9 cellular contexts compared by ENCODE assay signal in the genomic region with DNA sequence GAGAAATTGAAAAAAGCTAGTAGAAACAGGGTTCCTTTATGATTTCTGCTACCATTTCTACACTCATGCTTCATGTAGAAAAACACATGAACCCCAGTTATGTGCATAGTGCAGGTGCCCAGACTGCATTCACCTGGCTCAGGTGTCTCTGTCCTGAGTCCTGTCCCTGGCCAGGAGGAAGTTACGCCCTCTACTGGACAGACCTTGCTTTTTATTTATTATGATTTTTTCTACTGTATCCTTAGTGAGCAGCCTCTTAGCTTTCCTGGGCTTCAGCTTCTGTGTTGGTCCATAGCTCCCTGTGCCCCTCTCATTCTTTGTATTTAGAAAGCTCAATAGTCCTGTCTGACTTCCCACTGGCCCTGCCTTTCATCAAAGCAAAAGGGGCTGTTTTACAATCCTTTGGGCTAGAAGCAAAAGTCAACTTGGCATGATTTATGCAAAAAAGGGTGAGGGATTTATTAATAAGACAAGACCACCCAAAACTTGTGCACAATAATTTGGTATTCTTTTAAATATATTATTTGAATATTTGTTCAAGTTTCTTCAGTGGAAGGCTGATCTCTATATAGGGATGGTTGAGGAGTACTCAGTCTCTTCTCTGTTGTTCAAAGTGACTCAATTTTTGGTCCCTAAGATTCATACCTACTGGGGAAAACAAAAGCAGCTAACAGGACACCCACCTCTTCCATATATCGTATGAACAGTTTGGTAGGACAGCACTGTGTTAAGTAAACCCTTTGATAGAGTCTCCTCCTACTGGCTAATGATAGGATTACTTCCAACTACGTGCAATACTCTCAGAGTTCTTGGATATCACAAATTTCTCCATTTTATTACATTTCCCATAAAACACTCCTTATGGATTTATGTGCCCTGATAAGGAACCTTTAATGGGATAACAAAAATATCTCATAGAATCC.
A peak's percentile ranks its signal among the peaks of the same experiment; 100 is the strongest.
DNase-seq lines count a peak whose midpoint lies in the region; ATAC-seq lines count a peak whose summit lies in the region.
"Had no signal": no experiment of that assay in that cellular context is flagged by ENCODE, and none has a peak within 500 bp of the region (broad histone marks: within the 10 kb centered on the region; RNA-seq: fewer than 3 reads in every experiment).

No MANE protein-coding gene starts in this region.

- H3K27me3 Mint-ChIP-seq in effector memory CD8-positive, alpha-beta T cell, result peaks cover 6 to 34% of the 10 kb centered on the region in 2 donors

- peak; percentile 65 for ATAC-seq in GM18868 (IDR thresholded peaks at IDR 0.05; ENCODE audit: unreplicated experiment)
- no peak for ATAC-seq in effector memory CD8-positive, alpha-beta T cell (replicated peaks)
- ATAC-seq in HG03135 (IDR thresholded peaks at IDR 0.05; ENCODE audit: unreplicated experiment), result no peak

- no peak overlapping the region for H3K27ac Mint-ChIP-seq in effector memory CD8-positive, alpha-beta T cell
- H3K27ac Mint-ChIP-seq: naive B cell had no signal

- no peaks in the 10 kb centered on the region for H3K36me3 Mint-ChIP-seq in effector memory CD8-positive, alpha-beta T cell (ENCODE audit: insufficient read depth)
- H3K36me3 Mint-ChIP-seq: naive B cell had no signal

- H3K9me3 Mint-ChIP-seq in effector memory CD8-positive, alpha-beta T cell, result peaks cover 0 to 3% of the 10 kb centered on the region in 2 donors

- peak; percentile 1 for DNase-seq in NCI-H1694 (lab: John Stamatoyannopoulos, UW)
- peak; percentile 56 to 60 for DNase-seq in dermis microvascular lymphatic vessel endothelial cell (ENCODE audit: low read depth in 2 of 2)
- DNase-seq in myocyte (ENCODE audit: low read depth), result peak; percentile 53
- DNase-seq in activated gamma-delta T cell (lab: John Stamatoyannopoulos, UW), result no peak
- no peak for DNase-seq in nucleus accumbens (lab: John Stamatoyannopoulos, UW)
- no peak for DNase-seq in effector memory CD8-positive, alpha-beta T cell
- DNase-seq: naive B cell had no signal

- H3K4me1 Mint-ChIP-seq in effector memory CD8-positive, alpha-beta T cell (ENCODE audit: low read depth in 2 of 2), result no peaks in the 10 kb centered on the region
- H3K4me1 Mint-ChIP-seq: naive B cell had no signal

- H3K4me3 Mint-ChIP-seq in effector memory CD8-positive, alpha-beta T cell, result no peak overlapping the region
- H3K4me3 Mint-ChIP-seq: naive B cell had no signal

Comparison
In these comparisons a context has a peak if more than half of its experiments do, and no peak if none do; other contexts are left out.
1. DNase-seq: peak in NCI-H1694 (single experiment), dermis microvascular lymphatic vessel endothelial cell (2 of 2) and myocyte (single experiment); none in activated gamma-delta T cell (single experiment), nucleus accumbens (0 of 56) and effector memory CD8-positive, alpha-beta T cell (0 of 3).